ENCODE assay signal across 8 cellular contexts in the genomic region with DNA sequence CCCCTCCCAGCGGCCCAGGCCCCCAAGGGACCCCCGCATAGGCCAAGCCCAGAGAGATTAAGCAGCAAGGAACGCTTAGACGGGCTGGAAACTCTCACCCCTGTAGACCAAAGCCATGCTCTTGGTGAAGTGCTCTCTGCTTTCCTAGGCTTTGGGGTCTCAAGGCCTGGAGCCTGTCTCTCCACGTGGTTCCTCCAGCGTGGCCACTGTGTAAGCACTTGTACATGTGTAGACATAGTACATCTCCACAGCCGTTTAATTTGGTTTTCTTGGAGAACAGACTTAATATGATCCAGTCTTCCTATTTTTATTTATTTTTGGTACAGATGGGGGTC. TPM values are rescaled to one million over a fixed set of nuclear protein-coding genes. Genes with fewer than 3 reads are reported as not detected.
DNase-seq lines count a peak whose midpoint lies in the region; TF ChIP-seq lines count a peak whose summit lies in the region.

No MANE protein-coding gene starts in this region.

- peak overlapping the region; percentile 84 for H2AK5ac ChIP-seq in trophoblast cell (ENCODE audit: low read length)

- WGBS in trophoblast cell (ENCODE audit: extremely low coverage, insufficient coverage, insufficient read length) = no CpG with 5 or more reads among the region's 7 CpGs

- H3K27ac Mint-ChIP-seq in endothelial cell (ENCODE audit: unreplicated experiment) = peak overlapping the region; percentile 48

- H3K27ac ChIP-seq in OCI-LY3 (ENCODE audit: low read length) (peak overlapping the region; percentile 58), trophoblast cell (ENCODE audit: low read depth, low read length) (no peak overlapping the region)

- peaks cover 10% of the 10 kb centered on the region for H3K79me1 ChIP-seq in trophoblast cell (ENCODE audit: low read length)

- H3K4ac ChIP-seq in trophoblast cell (ENCODE audit: low read depth, low read length) = peak overlapping the region; percentile 49

- H3K27me3 Mint-ChIP-seq in endothelial cell (ENCODE audit: unreplicated experiment) = peaks cover 11% of the 10 kb centered on the region

- H3K9me3 Mint-ChIP-seq in endothelial cell (ENCODE audit: unreplicated experiment) = no peaks in the 10 kb centered on the region

- H3K9me3 ChIP-seq in OCI-LY3 (ENCODE audit: insufficient read depth, low read length) (no peaks in the 10 kb centered on the region), trophoblast cell (ENCODE audit: insufficient read depth, low read depth, low read length) (no peaks in the 10 kb centered on the region)

- no peak overlapping the region for H2BK5ac ChIP-seq in trophoblast cell (ENCODE audit: low read depth, low read length, poor library complexity)

- H3K4me1 Mint-ChIP-seq in endothelial cell (ENCODE audit: unreplicated experiment) = peaks cover 34% of the 10 kb centered on the region

- H2AFZ ChIP-seq in OCI-LY3 (ENCODE audit: low read depth, low read length) (peak overlapping the region; percentile 35; the same call in 1 of the 2 replicates), trophoblast cell (ENCODE audit: insufficient read depth, low read length, poor library complexity) (no peak overlapping the region)

- peak in 2 of 3 experiments; percentile 26 to 41 for DNase-seq in NCI-H1417 (lab: John Stamatoyannopoulos, UW)
- DNase-seq in NCI-H1417 treated with DMSO at 0.1 percent for 48 hours (lab: John Stamatoyannopoulos, UW) = no peak
- DNase-seq in endothelial cell (ENCODE audit: low spot score) = no peak
- DNase-seq in trophoblast cell = no peak
- DNase-seq in HPDE6-E6E7 (ENCODE audit: extremely low spot score) = no peak
- no peak for DNase-seq in AML-193 (lab: John Stamatoyannopoulos, UW)
- DNase-seq in middle frontal gyrus (ENCODE audit: extremely low spot score, low spot score) = no peak

- H3K18ac ChIP-seq in trophoblast cell (ENCODE audit: low read length) = peak overlapping the region; percentile 55

- H4K91ac ChIP-seq in trophoblast cell (ENCODE audit: low read depth, low read length) = peak overlapping the region; percentile 74

- peak overlapping the region; percentile 90 for H3K4me3 ChIP-seq in OCI-LY3 (ENCODE audit: low read length)
- no peak overlapping the region for H3K4me3 ChIP-seq in trophoblast cell (ENCODE audit: low read depth, low read length)

- H3K36me3 Mint-ChIP-seq in endothelial cell (ENCODE audit: low read depth, unreplicated experiment) = peaks cover 13% of the 10 kb centered on the region

- H3K79me2 ChIP-seq in OCI-LY3 (ENCODE audit: low read length) (peaks cover 70% of the 10 kb centered on the region), trophoblast cell (ENCODE audit: control insufficient read depth, insufficient read depth, low read length, poor library complexity) (peaks cover 5% of the 10 kb centered on the region)

- H3K23ac ChIP-seq in trophoblast cell (ENCODE audit: low read length) = no peak overlapping the region

- H3K9ac ChIP-seq in OCI-LY3 (ENCODE audit: low read length) (peak overlapping the region; percentile 94), trophoblast cell (ENCODE audit: low read length) (no peak overlapping the region)

- peak overlapping the region; percentile 48 for H2BK120ac ChIP-seq in trophoblast cell (ENCODE audit: insufficient read depth, low read length, poor library complexity)

- H3K4me3 Mint-ChIP-seq in endothelial cell (ENCODE audit: unreplicated experiment) = peak overlapping the region; percentile 85

- peak overlapping the region; percentile 97 for H3K4me2 ChIP-seq in OCI-LY3 (ENCODE audit: low read length)
- peak overlapping the region; percentile 78 for H3K4me2 ChIP-seq in trophoblast cell (ENCODE audit: low read length)

- peaks cover 3% of the 10 kb centered on the region for H3K36me3 ChIP-seq in OCI-LY3 (replicated peaks; ENCODE audit: low read depth, low read length)
- no peaks in the 10 kb centered on the region for H3K36me3 ChIP-seq in trophoblast cell (ENCODE audit: control insufficient read depth in 1 of 2, insufficient read depth in 2 of 2, low read length in 2 of 2)

- H4K12ac ChIP-seq in trophoblast cell (ENCODE audit: low read depth, low read length) = peak overlapping the region; percentile 61

- peaks cover 25% of the 10 kb centered on the region for H4K20me1 ChIP-seq in OCI-LY3 (ENCODE audit: insufficient read depth, low read length)

- peak overlapping the region; percentile 73 for H3K14ac ChIP-seq in trophoblast cell (ENCODE audit: low read length)

- H3K4me1 ChIP-seq in OCI-LY3 (ENCODE audit: low read length) (peaks cover 27% of the 10 kb centered on the region), trophoblast cell (ENCODE audit: control insufficient read depth in 1 of 2, insufficient read depth in 2 of 2, low read length in 2 of 2) (peaks cover 9 to 12% of the 10 kb centered on the region in 2 experiments)

- H3K27me3 ChIP-seq in OCI-LY3 (ENCODE audit: low read depth, low read length) = no peaks in the 10 kb centered on the region
- H3K27me3 ChIP-seq in trophoblast cell (ENCODE audit: insufficient read depth, low read length) = no peaks in the 10 kb centered on the region

- peak overlapping the region; percentile 78 for H4K8ac ChIP-seq in trophoblast cell (ENCODE audit: low read depth, low read length)

- H2BK12ac ChIP-seq in trophoblast cell (ENCODE audit: low read length) = no peak overlapping the region

- TF ChIP-seq CTCF in OCI-LY3 (IDR thresholded peaks at IDR 0.05; ENCODE audit: low read depth, low read length) (no peak), endothelial cell (IDR thresholded peaks at IDR 0.05; ENCODE audit: unreplicated experiment) (no peak)

RNA-seq across cellular contexts. Expression of gene NUDT19, which starts 1.1 kb away (rescaled TPM):
- 5.3 TPM for total RNA-seq in endothelial cell (ENCODE audit: unreplicated experiment)
- 2.7 TPM in 2 replicates for polyA plus RNA-seq in trophoblast cell (2013)

RNA-seq across cellular contexts. Expression of gene RGS9BP, which starts 17.0 kb away (rescaled TPM):
- total RNA-seq in endothelial cell (ENCODE audit: unreplicated experiment) = not detected
- polyA plus RNA-seq in trophoblast cell (2013) = 0.01 TPM in 1 of 2 replicates, not detected in the other

RNA-seq across cellular contexts. Expression of gene ANKRD27, which starts 17.7 kb away (rescaled TPM):
- total RNA-seq in endothelial cell (ENCODE audit: unreplicated experiment) = 20.8 TPM
- polyA plus RNA-seq in trophoblast cell (2013) = 13.4 and 13.7 TPM in 2 replicates

RNA-seq across cellular contexts. Expression of gene TDRD12, which starts 26.9 kb away (rescaled TPM):
- total RNA-seq in endothelial cell (ENCODE audit: unreplicated experiment) = not detected
- polyA plus RNA-seq in trophoblast cell (2013) = 0.05 and 0.15 TPM in 2 replicates

Comparison
In these comparisons a context has a peak if more than half of its experiments do, and no peak if none do; other contexts are left out.
1. DNase-seq: peak in NCI-H1417 (2 of 3); none in NCI-H1417 treated with DMSO at 0.1 percent for 48 hours (single experiment), endothelial cell (single experiment), trophoblast cell (0 of 2), HPDE6-E6E7 (single experiment), AML-193 (0 of 2) and middle frontal gyrus (single experiment).